Comparison of ENCODE assay signal across 12 cellular contexts in the genomic region with DNA sequence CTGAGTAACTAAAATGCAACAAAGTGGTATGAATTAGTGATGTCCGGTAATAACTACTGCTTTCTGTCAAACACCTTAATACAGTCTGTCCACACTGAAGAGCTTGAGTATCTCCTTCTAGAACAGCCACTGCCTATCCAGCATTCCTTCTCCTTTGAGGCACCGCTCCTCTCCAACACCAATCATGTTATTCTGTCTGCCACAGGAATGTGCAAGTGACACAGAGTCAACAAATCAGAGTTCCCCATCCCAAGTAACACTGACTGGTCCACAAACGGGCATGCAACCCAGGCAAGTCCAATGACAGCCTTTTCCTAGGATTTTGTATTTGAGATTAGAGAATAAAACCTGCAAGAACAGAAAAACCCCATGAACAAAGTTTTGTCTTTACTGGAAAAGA. TPM values are rescaled to one million over a fixed set of nuclear protein-coding genes. Genes with fewer than 3 reads are reported as not detected.
A peak's percentile ranks its signal among the peaks of the same experiment; 100 is the strongest.
DNase-seq lines count a peak whose midpoint lies in the region; ATAC-seq, FAIRE-seq and TF ChIP-seq lines count a peak whose summit lies in the region.
"Had no signal": no experiment of that assay in that cellular context is flagged by ENCODE, and none has a peak within 500 bp of the region (broad histone marks: within the 10 kb centered on the region; RNA-seq: fewer than 3 reads in every experiment).

No MANE protein-coding gene starts in this region.

- H3K36me3 Mint-ChIP-seq in CD8-positive, alpha-beta T cell, result peaks cover 8% of the 10 kb centered on the region
- no peaks in the 10 kb centered on the region for H3K36me3 Mint-ChIP-seq in mesothelial cell of epicardium
- no peaks in the 10 kb centered on the region for H3K36me3 Mint-ChIP-seq in activated T-cell treated with anti-CD3 and anti-CD28 coated beads, Interleukin-2, amount 50 U/mL, for 4 hours (ENCODE audit: insufficient read depth)
- H3K36me3 Mint-ChIP-seq: activated CD4-positive, alpha-beta memory T cell treated with anti-CD3 and anti-CD28 coated beads for 36 hours had no signal

- no peak for ATAC-seq in CD8-positive, alpha-beta T cell
- no peak for ATAC-seq in HG03025 (IDR thresholded peaks at IDR 0.05; ENCODE audit: low FRiP score, unreplicated experiment)
- no peak for ATAC-seq in GM21717 (IDR thresholded peaks at IDR 0.05; ENCODE audit: unreplicated experiment)
- ATAC-seq in HG03342 (IDR thresholded peaks at IDR 0.05; ENCODE audit: unreplicated experiment), result no peak
- no peak for ATAC-seq in activated T-cell treated with anti-CD3 and anti-CD28 coated beads, Interleukin-2, amount 50 U/mL, for 4 hours

- no peaks in the 10 kb centered on the region for H3K9me3 Mint-ChIP-seq in CD8-positive, alpha-beta T cell
- H3K9me3 Mint-ChIP-seq in mesothelial cell of epicardium, result no peaks in the 10 kb centered on the region
- no peaks in the 10 kb centered on the region for H3K9me3 Mint-ChIP-seq in activated T-cell treated with anti-CD3 and anti-CD28 coated beads, Interleukin-2, amount 50 U/mL, for 4 hours
- H3K9me3 Mint-ChIP-seq: activated CD4-positive, alpha-beta memory T cell treated with anti-CD3 and anti-CD28 coated beads for 36 hours; activated naive CD4-positive, alpha-beta T cell treated with anti-CD3 and anti-CD28 coated beads, Interleukin-2, amount 10 ng/mL, durations not matched to agents 7 days and 5 days had no signal

- peak overlapping the region; percentile 42 for H3K27ac Mint-ChIP-seq in CD8-positive, alpha-beta T cell
- peak overlapping the region; percentile 35 for H3K27ac Mint-ChIP-seq in mesothelial cell of epicardium
- H3K27ac Mint-ChIP-seq: activated CD4-positive, alpha-beta memory T cell treated with anti-CD3 and anti-CD28 coated beads for 36 hours; activated naive CD4-positive, alpha-beta T cell treated with anti-CD3 and anti-CD28 coated beads, Interleukin-2, amount 10 ng/mL, durations not matched to agents 7 days and 5 days had no signal

- no peak overlapping the region for H3K27ac ChIP-seq in CD8-positive, alpha-beta T cell (ENCODE audit: low read depth, low read length)

- no peaks in the 10 kb centered on the region for H3K27me3 ChIP-seq in CD8-positive, alpha-beta T cell (ENCODE audit: insufficient read depth, low read length)

- POLR2A ChIA-PET in CD8-positive, alpha-beta T cell (lab: Charles Lee), result no interaction called here

- H3K4me1 ChIP-seq in CD8-positive, alpha-beta T cell (ENCODE audit: insufficient read depth, low read length), result peaks cover 13% of the 10 kb centered on the region

- H3K36me3 ChIP-seq in CD8-positive, alpha-beta T cell (ENCODE audit: insufficient read depth, low read length), result no peaks in the 10 kb centered on the region

- H3K4me3 ChIP-seq in CD8-positive, alpha-beta T cell (ENCODE audit: low read depth, low read length), result no peak overlapping the region
- no peak overlapping the region for H3K4me3 ChIP-seq in cardiac fibroblast (replicated peaks in 1 of 2; ENCODE audit: low read depth in 2 of 2, low read length in 2 of 2)

- DNase-seq in CD8-positive, alpha-beta T cell, result no peak
- DNase-seq in HTR-8/SVneo (ENCODE audit: insufficient read length, low spot score) (peak; percentile 54), cardiac fibroblast (ENCODE audit: low read depth in 2 of 2) (peak; percentile 44 to 55), mesothelial cell of epicardium (ENCODE audit: low spot score in 2 of 2, unreplicated experiment in 2 of 2) (no peak)
- DNase-seq in activated T-cell treated with anti-CD3 and anti-CD28 coated beads, Interleukin-2, amount 50 U/mL, for 4 hours, result no peak
- DNase-seq: activated CD4-positive, alpha-beta memory T cell treated with anti-CD3 and anti-CD28 coated beads for 36 hours; activated naive CD4-positive, alpha-beta T cell treated with anti-CD3 and anti-CD28 coated beads, Interleukin-2, amount 10 ng/mL, durations not matched to agents 7 days and 5 days; effector CD8-positive, alpha-beta T cell; SIG-M5 had no signal

- H3K27me3 Mint-ChIP-seq in CD8-positive, alpha-beta T cell (ENCODE audit: low read depth), result no peaks in the 10 kb centered on the region
- no peaks in the 10 kb centered on the region for H3K27me3 Mint-ChIP-seq in mesothelial cell of epicardium (ENCODE audit: low read depth)
- H3K27me3 Mint-ChIP-seq in activated T-cell treated with anti-CD3 and anti-CD28 coated beads, Interleukin-2, amount 50 U/mL, for 4 hours (ENCODE audit: low read depth), result no peaks in the 10 kb centered on the region
- H3K27me3 Mint-ChIP-seq: activated CD4-positive, alpha-beta memory T cell treated with anti-CD3 and anti-CD28 coated beads for 36 hours had no signal

- FAIRE-seq in HTR-8/SVneo (lab: Jason Lieb, UNC), result no peak

- no peak for TF ChIP-seq CTCF in CD8-positive, alpha-beta T cell (IDR thresholded peaks at IDR 0.05)
- no peak for TF ChIP-seq CTCF in cardiac fibroblast (IDR thresholded peaks at IDR 0.05; ENCODE audit: low read depth, low read length)
- no peak for TF ChIP-seq CTCF in mesothelial cell of epicardium (IDR thresholded peaks at IDR 0.05; ENCODE audit: unreplicated experiment)

- intact Hi-C loops in CD8-positive, alpha-beta T cell (cut with DNase I, micrococcal nuclease), result no loop called here

- no peak overlapping the region for H3K4me3 Mint-ChIP-seq in CD8-positive, alpha-beta T cell
- H3K4me3 Mint-ChIP-seq in mesothelial cell of epicardium, result no peak overlapping the region
- no peak overlapping the region for H3K4me3 Mint-ChIP-seq in activated T-cell treated with anti-CD3 and anti-CD28 coated beads, Interleukin-2, amount 50 U/mL, for 4 hours
- H3K4me3 Mint-ChIP-seq: activated CD4-positive, alpha-beta memory T cell treated with anti-CD3 and anti-CD28 coated beads for 36 hours; activated naive CD4-positive, alpha-beta T cell treated with anti-CD3 and anti-CD28 coated beads, Interleukin-2, amount 10 ng/mL, durations not matched to agents 7 days and 5 days had no signal

- CTCF ChIA-PET in CD8-positive, alpha-beta T cell (lab: Charles Lee), result no interaction called here

- H3K4me1 Mint-ChIP-seq in CD8-positive, alpha-beta T cell (ENCODE audit: low read depth), result peaks cover 63% of the 10 kb centered on the region
- H3K4me1 Mint-ChIP-seq in mesothelial cell of epicardium, result peaks cover 31% of the 10 kb centered on the region
- H3K4me1 Mint-ChIP-seq in activated T-cell treated with anti-CD3 and anti-CD28 coated beads, Interleukin-2, amount 50 U/mL, for 4 hours (ENCODE audit: low read depth), result peaks cover 36% of the 10 kb centered on the region

- no peaks in the 10 kb centered on the region for H3K9me3 ChIP-seq in CD8-positive, alpha-beta T cell (ENCODE audit: low read length)

RNA-seq across cellular contexts. Expression of gene GXYLT1, which starts 3.8 kb away (rescaled TPM):
- 1 to 10 TPM; 8.5 to 9.2 TPM for total RNA-seq in CD8-positive, alpha-beta T cell
- 36.3 to 39.8 TPM (median 38.1 TPM) in 3 replicates for total RNA-seq in mesothelial cell of epicardium
- total RNA-seq in activated T-cell treated with anti-CD3 and anti-CD28 coated beads, Interleukin-2, amount 50 U/mL, for 4 hours, result 1 to 10 TPM; 7.3 to 8.7 (median 8.0) TPM

Comparison
In these comparisons a context has a peak if more than half of its experiments do, and no peak if none do; other contexts are left out.
1. DNase-seq: peak in HTR-8/SVneo (single experiment) and cardiac fibroblast (2 of 2); none in CD8-positive, alpha-beta T cell (0 of 7), mesothelial cell of epicardium (0 of 2) and activated T-cell treated with anti-CD3 and anti-CD28 coated beads, Interleukin-2, amount 50 U/mL, for 4 hours (single experiment).